In the genomic region with DNA sequence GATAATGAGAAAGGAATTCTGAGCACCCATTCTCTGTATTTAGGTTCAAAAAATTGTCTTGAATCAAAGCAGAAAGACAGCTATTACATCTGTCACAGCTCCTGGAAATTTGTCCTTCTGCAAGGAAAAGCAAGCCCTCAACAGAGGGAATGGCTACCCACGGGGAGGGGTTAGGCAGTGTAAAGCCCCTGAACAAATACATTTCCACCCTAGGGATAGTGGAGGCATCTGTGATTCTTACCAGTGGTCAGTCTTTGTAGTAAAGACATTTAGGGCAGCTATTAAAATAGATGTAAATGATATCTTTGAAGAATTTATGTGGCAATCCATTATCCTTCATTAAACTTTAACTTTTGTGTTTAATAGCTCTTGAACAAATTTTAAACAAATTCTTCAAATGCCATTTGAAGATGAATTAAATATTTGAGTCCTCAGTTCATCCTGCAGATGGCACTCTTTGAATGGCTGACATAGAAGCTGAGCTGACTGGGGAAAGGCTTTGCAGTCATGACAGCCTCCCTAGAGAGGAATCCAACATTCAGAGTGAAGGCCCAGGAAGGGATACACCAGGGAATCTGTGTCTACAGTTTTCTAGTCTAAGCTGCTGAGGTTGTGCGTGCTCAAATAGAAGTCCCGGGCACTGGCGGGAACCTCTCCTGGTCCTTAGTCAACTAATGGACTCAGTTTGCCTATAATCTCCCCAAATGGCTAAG, we compare ENCODE assay signal across 8 cellular contexts.
DNase-seq lines count a peak whose midpoint lies in the region; ATAC-seq and TF ChIP-seq lines count a peak whose summit lies in the region.

No MANE protein-coding gene starts in this region.

- H3K4me3 Mint-ChIP-seq in CD8-positive, alpha-beta T cell = no peak overlapping the region

- H3K27me3 ChIP-seq in HAP-1 (ENCODE audit: low read depth) = peaks cover 9% of the 10 kb centered on the region; the same call in 1 of the 2 replicates
- no peaks in the 10 kb centered on the region for H3K27me3 ChIP-seq in CD8-positive, alpha-beta T cell (ENCODE audit: insufficient read depth, low read length)

- no peaks in the 10 kb centered on the region for H3K36me3 ChIP-seq in HAP-1 (replicated peaks)
- H3K36me3 ChIP-seq in CD8-positive, alpha-beta T cell (ENCODE audit: insufficient read depth, low read length) = no peaks in the 10 kb centered on the region

- H3K4me3 ChIP-seq in HAP-1 = no peak overlapping the region
- no peak overlapping the region for H3K4me3 ChIP-seq in CD8-positive, alpha-beta T cell (ENCODE audit: low read depth, low read length)

- CTCF ChIA-PET in CD8-positive, alpha-beta T cell (lab: Charles Lee) = no interaction called here

- H3K27ac ChIP-seq in CD8-positive, alpha-beta T cell (ENCODE audit: low read depth, low read length) = no peak overlapping the region

- POLR2A ChIA-PET in CD8-positive, alpha-beta T cell (lab: Charles Lee) = no interaction called here

- no peaks in the 10 kb centered on the region for H3K4me1 ChIP-seq in HAP-1
- H3K4me1 ChIP-seq in CD8-positive, alpha-beta T cell (ENCODE audit: insufficient read depth, low read length) = no peaks in the 10 kb centered on the region

- H3K27me3 Mint-ChIP-seq in CD8-positive, alpha-beta T cell (ENCODE audit: low read depth) = no peaks in the 10 kb centered on the region

- TF ChIP-seq CTCF in CD8-positive, alpha-beta T cell (IDR thresholded peaks at IDR 0.05) = no peak

- DNase-seq in AML-193 (lab: John Stamatoyannopoulos, UW) (peak; percentile 6 to 36), HAP-1 (ENCODE audit: low spot score in 2 of 2) (peak; percentile 44 to 53), NCI-H524 (lab: John Stamatoyannopoulos, UW) (peak; percentile 88 to 93), cerebellum (ENCODE audit: low spot score) (peak; percentile 36), left colon (peak in 1 of 2 donors; percentile 9)
- no peak for DNase-seq in stimulated activated CD4-positive, alpha-beta T cell treated with anti-CD3 and anti-CD28 coated beads, Interleukin-15, amount 100 ng/mL, for 24 hours
- DNase-seq in CD8-positive, alpha-beta T cell = no peak

- H3K4me1 Mint-ChIP-seq in CD8-positive, alpha-beta T cell (ENCODE audit: low read depth) = no peaks in the 10 kb centered on the region

- no peaks in the 10 kb centered on the region for H3K9me3 ChIP-seq in HAP-1
- H3K9me3 ChIP-seq in CD8-positive, alpha-beta T cell (ENCODE audit: low read length) = no peaks in the 10 kb centered on the region

- in situ Hi-C loops in HAP-1 (cut with MboI; ENCODE audit: low sequenced_read_pairs) = no loop called here

- intact Hi-C loops in left colon (cut with DNase I, micrococcal nuclease) = loop anchor here in 1 of 2 donors (10.0 kb wide), 1 partner anchor 113 kb away; no protein-coding TSS in a partner anchor
- intact Hi-C loops in CD8-positive, alpha-beta T cell (cut with DNase I, micrococcal nuclease) = no loop called here

- H3K36me3 Mint-ChIP-seq in CD8-positive, alpha-beta T cell = no peaks in the 10 kb centered on the region

- peak; percentile 86 for ATAC-seq in left colon
- ATAC-seq in HG03097 (IDR thresholded peaks at IDR 0.05; ENCODE audit: low FRiP score, unreplicated experiment) = no peak
- no peak for ATAC-seq in CD8-positive, alpha-beta T cell

- H3K27ac Mint-ChIP-seq in CD8-positive, alpha-beta T cell = no peak overlapping the region

- H3K9me3 Mint-ChIP-seq in CD8-positive, alpha-beta T cell = no peaks in the 10 kb centered on the region

Comparison
In these comparisons a context has a peak if more than half of its experiments do, and no peak if none do; other contexts are left out.
1. DNase-seq: peak in AML-193 (2 of 2), HAP-1 (2 of 2), NCI-H524 (2 of 2) and cerebellum (single experiment); none in stimulated activated CD4-positive, alpha-beta T cell treated with anti-CD3 and anti-CD28 coated beads, Interleukin-15, amount 100 ng/mL, for 24 hours (single experiment) and CD8-positive, alpha-beta T cell (0 of 7).